Comparison of ENCODE assay signal across 27 cellular contexts in genomic region chr1:168280577-168280976, GRCh38.
"Had no signal": no experiment of that assay in that cellular context is flagged by ENCODE, and none has a peak within 500 bp of the region (broad histone marks: within the 10 kb centered on the region; RNA-seq: fewer than 3 reads in every experiment).

Gene TBX19 (plus strand): TSS chr1:168280877. CDS start chr1:168281091, 214 bp downstream.

- H3K4me1 ChIP-seq: left ventricle myocardium inferior, prostate gland, tibial nerve had no signal

- DNase-seq: islet precursor cell; left ventricle myocardium inferior; midbrain; mucosa of descending colon; naive thymus-derived CD4-positive, alpha-beta T cell; nucleus accumbens; pancreas; posterior cingulate gyrus; retina; right cardiac atrium; stimulated activated CD4-positive, alpha-beta T cell treated with anti-CD3 and anti-CD28 coated beads, Interleukin-12 subunit alpha, Interleukin-12 subunit beta, amount 100 ng/mL, for 4 hours; stimulated activated CD4-positive, alpha-beta T cell treated with anti-CD3 and anti-CD28 coated beads, Interleukin-15, amount 100 ng/mL, for 24 hours; stimulated activated CD4-positive, alpha-beta T cell treated with anti-CD3 and anti-CD28 coated beads, Interleukin-2, amount 100 ng/mL, for 24 hours; stimulated activated CD4-positive, alpha-beta T cell treated with anti-CD3 and anti-CD28 coated beads, Interleukin-4, amount 100 ng/mL, for 1 hour; stimulated activated naive CD4-positive, alpha-beta T cell treated with Interleukin-2 at 50 U/mL for 16 hours; stimulated activated naive CD8-positive, alpha-beta T cell treated with anti-CD3 and anti-CD28 coated beads, Interleukin-15, amount 100 ng/mL, for 72 hours; substantia nigra; uterus had no signal

- H3K27me3 Mint-ChIP-seq: natural killer cell treated with Interleukin-12 subunit alpha and Interleukin-12 subunit beta and Interleukin-15 and Interleukin-18, amount 100 ng/mL, for 72 hours; stimulated activated naive CD8-positive, alpha-beta T cell treated with anti-CD3 and anti-CD28 coated beads, Interleukin-15, amount 100 ng/mL, for 72 hours; type B pancreatic cell had no signal

- H3K9me3 ChIP-seq: mucosa of descending colon, pancreas, prostate gland had no signal

- H2AFZ ChIP-seq: hepatocyte had no signal

- H3K4me2 ChIP-seq: hepatocyte had no signal

- H3K36me3 ChIP-seq: pancreas, prostate gland, tibial nerve, uterus had no signal

- H3K4me1 Mint-ChIP-seq: stimulated activated naive CD8-positive, alpha-beta T cell treated with anti-CD3 and anti-CD28 coated beads, Interleukin-15, amount 100 ng/mL, for 72 hours had no signal

- H3K79me2 ChIP-seq: hepatocyte had no signal

- H3K27ac ChIP-seq: hepatocyte, left ventricle myocardium inferior, pancreas, prostate gland, skin epidermis, tibial nerve, uterus had no signal

- H3K4me3 Mint-ChIP-seq: naive thymus-derived CD4-positive, alpha-beta T cell; natural killer cell treated with Interleukin-12 subunit alpha and Interleukin-12 subunit beta and Interleukin-15 and Interleukin-18, amount 100 ng/mL, for 72 hours; stimulated activated effector memory CD8-positive, alpha-beta T cell treated with anti-CD3 and anti-CD28 coated beads, Interleukin-12 subunit alpha, Interleukin-12 subunit beta, amount 100 ng/mL, for 72 hours; stimulated activated naive CD8-positive, alpha-beta T cell treated with anti-CD3 and anti-CD28 coated beads, Interleukin-15, amount 100 ng/mL, for 72 hours; type B pancreatic cell had no signal

- H3K27ac Mint-ChIP-seq: naive thymus-derived CD4-positive, alpha-beta T cell; natural killer cell treated with Interleukin-12 subunit alpha and Interleukin-12 subunit beta and Interleukin-15 and Interleukin-18, amount 100 ng/mL, for 72 hours; stimulated activated effector memory CD8-positive, alpha-beta T cell treated with anti-CD3 and anti-CD28 coated beads, Interleukin-12 subunit alpha, Interleukin-12 subunit beta, amount 100 ng/mL, for 72 hours; type B pancreatic cell had no signal

- H3K36me3 Mint-ChIP-seq: stimulated activated effector memory CD8-positive, alpha-beta T cell treated with anti-CD3 and anti-CD28 coated beads, Interleukin-12 subunit alpha, Interleukin-12 subunit beta, amount 100 ng/mL, for 72 hours; type B pancreatic cell had no signal

- H3K27me3 ChIP-seq: hepatocyte, pancreas, tibial nerve, uterus had no signal

- H3K4me3 ChIP-seq: hepatocyte, left ventricle myocardium inferior, lung, mucosa of descending colon, pancreas, prostate gland, skin epidermis, tibial nerve, uterus had no signal

- H3K9me3 Mint-ChIP-seq: natural killer cell treated with Interleukin-12 subunit alpha and Interleukin-12 subunit beta and Interleukin-15 and Interleukin-18, amount 100 ng/mL, for 72 hours; stimulated activated effector memory CD8-positive, alpha-beta T cell treated with anti-CD3 and anti-CD28 coated beads, Interleukin-12 subunit alpha, Interleukin-12 subunit beta, amount 100 ng/mL, for 72 hours; stimulated activated naive CD8-positive, alpha-beta T cell treated with anti-CD3 and anti-CD28 coated beads, Interleukin-15, amount 100 ng/mL, for 72 hours had no signal

- FAIRE-seq: pancreas had no signal

- ATAC-seq: mucosa of descending colon; naive thymus-derived CD4-positive, alpha-beta T cell; natural killer cell treated with Interleukin-12 subunit alpha and Interleukin-12 subunit beta and Interleukin-15 and Interleukin-18, amount 100 ng/mL, for 72 hours; pancreas; right cardiac atrium; sciatic nerve; stimulated activated effector memory CD8-positive, alpha-beta T cell treated with anti-CD3 and anti-CD28 coated beads, Interleukin-12 subunit alpha, Interleukin-12 subunit beta, amount 100 ng/mL, for 72 hours; stimulated activated naive CD8-positive, alpha-beta T cell treated with anti-CD3 and anti-CD28 coated beads, Interleukin-15, amount 100 ng/mL, for 72 hours had no signal
